8 cellular contexts compared by ENCODE assay signal in the genomic region with DNA sequence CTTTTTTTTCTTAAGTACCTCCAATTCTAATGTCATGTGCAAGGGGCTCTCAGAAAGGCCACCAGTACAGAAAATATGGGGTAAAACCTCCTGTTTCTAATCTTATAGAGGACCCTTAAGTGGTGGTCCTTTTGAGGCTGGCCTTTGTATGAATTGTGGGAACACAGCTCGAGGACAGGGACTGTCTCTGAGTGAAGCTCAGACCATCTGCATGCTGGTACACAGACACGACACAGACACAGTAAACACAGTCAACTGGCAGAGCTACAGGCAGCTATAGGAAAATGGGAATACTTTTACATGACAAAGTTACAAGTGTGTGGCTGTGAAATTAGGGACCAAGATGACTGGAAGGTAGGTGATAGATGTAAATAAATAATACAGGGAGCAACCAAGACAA.
"Had no signal": no experiment of that assay in that cellular context is flagged by ENCODE, and none has a peak within 500 bp of the region (broad histone marks: within the 10 kb centered on the region; RNA-seq: fewer than 3 reads in every experiment).

No MANE protein-coding gene starts in this region.

- H3K36me3 ChIP-seq: gastrocnemius medialis, heart left ventricle, thyroid gland had no signal

- H3K4me1 ChIP-seq: gastrocnemius medialis, heart left ventricle had no signal

- H3K27me3 ChIP-seq: gastrocnemius medialis, heart left ventricle, thyroid gland had no signal

- H3K9me3 ChIP-seq: gastrocnemius medialis, heart left ventricle, thyroid gland had no signal

- DNase-seq: activated naive CD4-positive, alpha-beta T cell; aorta; effector memory CD8-positive, alpha-beta T cell; gastrocnemius medialis; heart left ventricle; nephron progenitor cell; stimulated activated CD4-positive, alpha-beta T cell treated with anti-CD3 and anti-CD28 coated beads, Interleukin-2, amount 100 ng/mL, for 24 hours; thyroid gland had no signal

- H3K4me3 ChIP-seq: gastrocnemius medialis, heart left ventricle, thyroid gland had no signal

- H3K27ac ChIP-seq: gastrocnemius medialis, heart left ventricle, thyroid gland had no signal
